17 cellular contexts compared by ENCODE assay signal in genomic region chr17:71987634-71988033, GRCh38.
A peak's percentile ranks its signal among the peaks of the same experiment; 100 is the strongest.
DNase-seq lines count a peak whose midpoint lies in the region; ATAC-seq, FAIRE-seq and TF ChIP-seq lines count a peak whose summit lies in the region.
"Had no signal": no experiment of that assay in that cellular context is flagged by ENCODE, and none has a peak within 500 bp of the region (broad histone marks: within the 10 kb centered on the region; RNA-seq: fewer than 3 reads in every experiment).

No MANE protein-coding gene starts in this region.

- TF ChIP-seq CTCF in bronchial epithelial cell (IDR thresholded peaks at IDR 0.05; ENCODE audit: insufficient read depth, low read length, severe bottlenecking): no peak
- TF ChIP-seq CTCF in endodermal cell (conservative IDR thresholded peaks at IDR 0.05): no peak
- no peak for TF ChIP-seq CTCF in kidney (IDR thresholded peaks at IDR 0.05; ENCODE audit: borderline replicate concordance, extremely low read depth, insufficient read depth)
- TF ChIP-seq CTCF in Caco-2 (IDR thresholded peaks at IDR 0.05; ENCODE audit: insufficient read depth in 1 of 2, low read depth in 1 of 2, low read length in 1 of 2, severe bottlenecking in 1 of 2, unreplicated experiment in 1 of 2): no peak

- H3K27me3 Mint-ChIP-seq in endodermal cell (ENCODE audit: insufficient read depth) (peaks cover 38% of the 10 kb centered on the region), Caco-2 (ENCODE audit: insufficient read depth, unreplicated experiment) (no peaks in the 10 kb centered on the region)
- H3K27me3 Mint-ChIP-seq: activated naive CD8-positive, alpha-beta T cell treated with anti-CD3 and anti-CD28 coated beads, Interleukin-2, amount 10 ng/mL, durations not matched to agents 7 days and 5 days had no signal

- H3K9me3 Mint-ChIP-seq in endodermal cell (no peaks in the 10 kb centered on the region), Caco-2 (ENCODE audit: unreplicated experiment) (no peaks in the 10 kb centered on the region)

- 64 to 80% methylated on average over 1 to 3 of the region's 3 CpGs for WGBS in endodermal cell (ENCODE audit: insufficient coverage in 1 of 2, insufficient read length in 1 of 2), 2 experiments

- H3K27ac ChIP-seq in endodermal cell (ENCODE audit: low read depth, low read length): no peak overlapping the region
- H3K27ac ChIP-seq in kidney (ENCODE audit: low read depth in 2 of 2, low read length in 2 of 2): no peak overlapping the region
- H3K27ac ChIP-seq: SJCRH30, vagina had no signal

- H3K27ac Mint-ChIP-seq in endodermal cell (no peak overlapping the region), Caco-2 (ENCODE audit: unreplicated experiment) (no peak overlapping the region)
- H3K27ac Mint-ChIP-seq: activated naive CD8-positive, alpha-beta T cell treated with anti-CD3 and anti-CD28 coated beads, Interleukin-2, amount 10 ng/mL, durations not matched to agents 7 days and 5 days; stimulated activated effector memory CD8-positive, alpha-beta T cell treated with anti-CD3 and anti-CD28 coated beads, Interleukin-12 subunit alpha, Interleukin-12 subunit beta, amount 100 ng/mL, for 72 hours had no signal

- intact Hi-C loops in kidney (cut with DNase I) (no loop called here), Caco-2 (cut with micrococcal nuclease; ENCODE audit: unreplicated experiment) (no loop called here)

- FAIRE-seq in bronchial epithelial cell (lab: Jason Lieb, UNC): no peak
- FAIRE-seq in kidney (lab: Jason Lieb, UNC): no peak
- FAIRE-seq: colon had no signal

- H3K27me3 ChIP-seq in bronchial epithelial cell (ENCODE audit: control insufficient read depth, insufficient read depth, low read length) (no peaks in the 10 kb centered on the region), endodermal cell (ENCODE audit: control insufficient read depth, insufficient read depth, low read length, poor library complexity, severe bottlenecking) (no peaks in the 10 kb centered on the region), Caco-2 (replicated peaks; ENCODE audit: control insufficient read depth, insufficient read depth, low read length) (no peaks in the 10 kb centered on the region; the same call in 1 of the 2 replicates)
- H3K27me3 ChIP-seq: SJCRH30, vagina had no signal

- no peak overlapping the region for H3K4me3 ChIP-seq in bronchial epithelial cell (ENCODE audit: low read depth, low read length)
- H3K4me3 ChIP-seq in endodermal cell (ENCODE audit: low read length): no peak overlapping the region
- H3K4me3 ChIP-seq in kidney (ENCODE audit: low read length in 2 of 2): no peak overlapping the region
- no peak overlapping the region for H3K4me3 ChIP-seq in Caco-2 (ENCODE audit: low read depth, low read length)
- H3K4me3 ChIP-seq: SJCRH30, vagina had no signal

- H3K9ac ChIP-seq in endodermal cell (ENCODE audit: extremely low read depth, low read length, poor library complexity, severe bottlenecking): no peak overlapping the region
- no peak overlapping the region for H3K9ac ChIP-seq in kidney (ENCODE audit: low read length in 2 of 2)

- CTCF ChIA-PET in Caco-2 (lab: Charles Lee): no interaction called here

- ATAC-seq in GM18909 (IDR thresholded peaks at IDR 0.05; ENCODE audit: poor library complexity, unreplicated experiment): peak; percentile 58
- ATAC-seq: stimulated activated effector memory CD8-positive, alpha-beta T cell treated with anti-CD3 and anti-CD28 coated beads, Interleukin-12 subunit alpha, Interleukin-12 subunit beta, amount 100 ng/mL, for 72 hours had no signal

- H3K4me1 Mint-ChIP-seq in endodermal cell (no peaks in the 10 kb centered on the region), Caco-2 (ENCODE audit: low read depth, unreplicated experiment) (no peaks in the 10 kb centered on the region)
- H3K4me1 Mint-ChIP-seq: activated naive CD8-positive, alpha-beta T cell treated with anti-CD3 and anti-CD28 coated beads, Interleukin-2, amount 10 ng/mL, durations not matched to agents 7 days and 5 days; stimulated activated effector memory CD8-positive, alpha-beta T cell treated with anti-CD3 and anti-CD28 coated beads, Interleukin-12 subunit alpha, Interleukin-12 subunit beta, amount 100 ng/mL, for 72 hours had no signal

- no peaks in the 10 kb centered on the region for H3K36me3 ChIP-seq in bronchial epithelial cell (ENCODE audit: control insufficient read depth, insufficient read depth, low read length)
- no peaks in the 10 kb centered on the region for H3K36me3 ChIP-seq in endodermal cell (ENCODE audit: control insufficient read depth, insufficient read depth, low read length)
- H3K36me3 ChIP-seq in kidney (ENCODE audit: control insufficient read depth in 1 of 2, insufficient read depth in 2 of 2, low read length in 2 of 2): no peaks in the 10 kb centered on the region
- H3K36me3 ChIP-seq in Caco-2 (ENCODE audit: control insufficient read depth, insufficient read depth, low read length): no peaks in the 10 kb centered on the region
- H3K36me3 ChIP-seq: SJCRH30, vagina had no signal

- H3K9me3 ChIP-seq in endodermal cell (ENCODE audit: control insufficient read depth, low read length): no peaks in the 10 kb centered on the region
- no peaks in the 10 kb centered on the region for H3K9me3 ChIP-seq in kidney (ENCODE audit: control insufficient read depth in 1 of 2, low read length in 2 of 2)
- no peaks in the 10 kb centered on the region for H3K9me3 ChIP-seq in Caco-2
- H3K9me3 ChIP-seq: SJCRH30, vagina had no signal

- no peaks in the 10 kb centered on the region for H3K4me1 ChIP-seq in endodermal cell (ENCODE audit: control insufficient read depth, insufficient read depth, low read length)
- H3K4me1 ChIP-seq in kidney (ENCODE audit: control insufficient read depth in 1 of 2, insufficient read depth in 1 of 2, low read depth in 1 of 2, low read length in 2 of 2): no peaks in the 10 kb centered on the region
- H3K4me1 ChIP-seq in Caco-2: no peaks in the 10 kb centered on the region
- H3K4me1 ChIP-seq: SJCRH30, vagina had no signal

- BruUV-seq in Caco-2 (replicated peaks; lab: Mats Ljungman, UMichigan): no TSS peak

- POLR2A ChIA-PET in Caco-2 (lab: Charles Lee): no interaction called here

- H3K4me3 Mint-ChIP-seq in endodermal cell (no peak overlapping the region), Caco-2 (ENCODE audit: unreplicated experiment) (no peak overlapping the region)
- H3K4me3 Mint-ChIP-seq: activated naive CD8-positive, alpha-beta T cell treated with anti-CD3 and anti-CD28 coated beads, Interleukin-2, amount 10 ng/mL, durations not matched to agents 7 days and 5 days; stimulated activated effector memory CD8-positive, alpha-beta T cell treated with anti-CD3 and anti-CD28 coated beads, Interleukin-12 subunit alpha, Interleukin-12 subunit beta, amount 100 ng/mL, for 72 hours had no signal

- H3K36me3 Mint-ChIP-seq in endodermal cell (ENCODE audit: low read depth) (no peaks in the 10 kb centered on the region), Caco-2 (ENCODE audit: insufficient read depth, unreplicated experiment) (no peaks in the 10 kb centered on the region)
- H3K36me3 Mint-ChIP-seq: activated naive CD8-positive, alpha-beta T cell treated with anti-CD3 and anti-CD28 coated beads, Interleukin-2, amount 10 ng/mL, durations not matched to agents 7 days and 5 days; stimulated activated effector memory CD8-positive, alpha-beta T cell treated with anti-CD3 and anti-CD28 coated beads, Interleukin-12 subunit alpha, Interleukin-12 subunit beta, amount 100 ng/mL, for 72 hours had no signal

- peak; percentile 18 for DNase-seq in AG08395 (ENCODE audit: low spot score)
- peak; percentile 2 for DNase-seq in NAMALWA (ENCODE audit: low spot score)
- DNase-seq in bronchial epithelial cell (ENCODE audit: low read depth): peak; percentile 42
- no peak for DNase-seq in endodermal cell
- DNase-seq in kidney: no peak
- no peak for DNase-seq in Caco-2
- DNase-seq in midbrain (lab: John Stamatoyannopoulos, UW): no peak
- DNase-seq: activated naive CD8-positive, alpha-beta T cell treated with anti-CD3 and anti-CD28 coated beads, Interleukin-2, amount 10 ng/mL, durations not matched to agents 7 days and 5 days; DMS153; NCI-H187; NCI-H526 treated with DMSO at 0.1 percent for 48 hours; SJCRH30; stimulated activated CD4-positive, alpha-beta T cell treated with anti-CD3 and anti-CD28 coated beads, Interleukin-4, amount 100 ng/mL, for 1 hour had no signal

Comparison
In these comparisons a context has a peak if more than half of its experiments do, and no peak if none do; other contexts are left out.
1. DNase-seq: peak in AG08395 (single experiment), NAMALWA (single experiment) and bronchial epithelial cell (single experiment); none in endodermal cell (single experiment), kidney (single experiment), Caco-2 (0 of 2) and midbrain (single experiment).